19 cellular contexts compared by ENCODE assay signal in genomic region chr12:49543914-49544815, GRCh38. TPM values are rescaled to one million over a fixed set of nuclear protein-coding genes. Genes with fewer than 3 reads are reported as not detected.
DNase-seq lines count a peak whose midpoint lies in the region; ATAC-seq and TF ChIP-seq lines count a peak whose summit lies in the region.
"Had no signal": no experiment of that assay in that cellular context is flagged by ENCODE, and none has a peak within 500 bp of the region (broad histone marks: within the 10 kb centered on the region; RNA-seq: fewer than 3 reads in every experiment).

No MANE protein-coding gene starts in this region.

- H3K36me3 Mint-ChIP-seq in nephron progenitor cell (ENCODE audit: low read depth), result no peaks in the 10 kb centered on the region
- H3K36me3 Mint-ChIP-seq in activated CD8-positive, alpha-beta T cell treated with anti-CD3 and anti-CD28 coated beads, Interleukin-2, amount 10 ng/mL, durations not matched to agents 7 days and 5 days (ENCODE audit: low read depth), result no peaks in the 10 kb centered on the region
- H3K36me3 Mint-ChIP-seq: naive B cell had no signal

- H3K27me3 ChIP-seq in breast epithelium, result peaks cover 2 to 13% of the 10 kb centered on the region in 2 donors

- no peaks in the 10 kb centered on the region for H3K9me3 ChIP-seq in HEK293 (ENCODE audit: control insufficient read depth, insufficient read depth, low read depth, low read length)
- H3K9me3 ChIP-seq in breast epithelium, result no peaks in the 10 kb centered on the region
- H3K9me3 ChIP-seq: psoas muscle had no signal

- peak; percentile 23 for DNase-seq in GM10266 (ENCODE audit: extremely low spot score)
- DNase-seq in head of caudate nucleus, result peak in 26 of 42 donors; percentile 18 to 80 (median 48)
- peak; percentile 48 for DNase-seq in nephron progenitor cell
- no peak for DNase-seq in activated CD8-positive, alpha-beta T cell treated with anti-CD3 and anti-CD28 coated beads, Interleukin-2, amount 10 ng/mL, durations not matched to agents 7 days and 5 days
- DNase-seq in kidney glomerular epithelial cell (lab: John Stamatoyannopoulos, UW), result no peak
- DNase-seq in breast epithelium (ENCODE audit: low spot score in 2 of 2), result no peak
- DNase-seq: activated CD4-positive, alpha-beta T cell treated with anti-CD3 and anti-CD28 coated beads for 4 hours; activated gamma-delta T cell treated with Interleukin-2 at 50 U/mL for 16 hours; hippocampal formation; naive B cell; NCI-H1436 treated with DMSO at 0.1 percent for 48 hours; psoas muscle; stimulated activated CD8-positive, alpha-beta memory T cell treated with anti-CD3 and anti-CD28 coated beads, Interleukin-4, amount 100 ng/mL, for 48 hours had no signal

- H3K36me3 ChIP-seq in HEK293 (ENCODE audit: control insufficient read depth in 2 of 2, insufficient read depth in 1 of 2, low read length in 2 of 2) (no peaks in the 10 kb centered on the region), breast epithelium (no peaks in the 10 kb centered on the region)

- H3K4me3 ChIP-seq in HEK293 (ENCODE audit: low read depth, low read length), result no peak overlapping the region
- no peak overlapping the region for H3K4me3 ChIP-seq in breast epithelium
- H3K4me3 ChIP-seq: psoas muscle, SK-N-MC, smooth muscle cell had no signal

- H3K27ac ChIP-seq in HEK293 (ENCODE audit: extremely low read depth, low read depth, low read length), result no peak overlapping the region
- no peak overlapping the region for H3K27ac ChIP-seq in breast epithelium
- H3K27ac ChIP-seq: psoas muscle, SK-N-MC had no signal

- no peaks in the 10 kb centered on the region for H3K9me3 Mint-ChIP-seq in nephron progenitor cell
- no peaks in the 10 kb centered on the region for H3K9me3 Mint-ChIP-seq in activated CD8-positive, alpha-beta T cell treated with anti-CD3 and anti-CD28 coated beads, Interleukin-2, amount 10 ng/mL, durations not matched to agents 7 days and 5 days (ENCODE audit: insufficient read depth)
- H3K9me3 Mint-ChIP-seq: naive B cell had no signal

- TF ChIP-seq CTCF in GM10266 (IDR thresholded peaks at IDR 0.05; ENCODE audit: control insufficient read depth, insufficient read depth, low read depth, missing control alignments) (no peak), HEK293 (tag by site-specific recombination; IDR thresholded peaks at IDR 0.05) (no peak), nephron progenitor cell (IDR thresholded peaks at IDR 0.05) (no peak), breast epithelium (IDR thresholded peaks at IDR 0.05) (no peak)

- TF ChIP-seq POLR2A in breast epithelium (IDR thresholded peaks at IDR 0.05), result no peak

- intact Hi-C loops in head of caudate nucleus (cut with DNase I), result no loop called here
- intact Hi-C loops in breast epithelium (cut with DNase I; ENCODE audit: low total_unique reads), result loop anchor here (2.0 kb wide), 1 partner anchor 69 kb away; no protein-coding TSS in a partner anchor

- peaks cover 49% of the 10 kb centered on the region for H3K4me1 Mint-ChIP-seq in nephron progenitor cell
- H3K4me1 Mint-ChIP-seq in activated CD8-positive, alpha-beta T cell treated with anti-CD3 and anti-CD28 coated beads, Interleukin-2, amount 10 ng/mL, durations not matched to agents 7 days and 5 days (ENCODE audit: low read depth), result peaks cover 51% of the 10 kb centered on the region

- no peak for ATAC-seq in activated CD8-positive, alpha-beta T cell treated with anti-CD3 and anti-CD28 coated beads, Interleukin-2, amount 10 ng/mL, durations not matched to agents 7 days and 5 days
- ATAC-seq: Panc1, psoas muscle had no signal

- H3K4me1 ChIP-seq in HEK293 (ENCODE audit: control insufficient read depth, insufficient read depth, low read length), result no peaks in the 10 kb centered on the region
- peaks cover 0 to 9% of the 10 kb centered on the region in 2 donors for H3K4me1 ChIP-seq in breast epithelium

- CTCF ChIA-PET in HEK293 (lab: Yijun Ruan, JAX), result interaction anchor here (0.6 to 1.4 kb wide), 2 partner anchors 36 to 70 kb away, joined by 3 to 4 read pairs; no protein-coding TSS in a partner anchor
- CTCF ChIA-PET in activated CD8-positive, alpha-beta T cell treated with anti-CD3 and anti-CD28 coated beads, Interleukin-2, amount 10 ng/mL, durations not matched to agents 7 days and 5 days (lab: Charles Lee), result interaction anchor here (1.0 to 1.8 kb wide), 3 partner anchors 10 to 187 kb away, joined by 3 to 5 read pairs (median 4); no protein-coding TSS in a partner anchor

- POLR2A ChIA-PET in HEK293 (lab: Yijun Ruan, JAX), result interaction anchor here (0.6 to 1.2 kb wide), 3 partner anchors 197 to 278 kb away, joined by 3 to 4 read pairs (median 4); partner anchors contain the start of gene TMBIM6
- POLR2A ChIA-PET in activated CD8-positive, alpha-beta T cell treated with anti-CD3 and anti-CD28 coated beads, Interleukin-2, amount 10 ng/mL, durations not matched to agents 7 days and 5 days (lab: Charles Lee), result no interaction called here

- peaks cover 100% of the 10 kb centered on the region for H3K27me3 Mint-ChIP-seq in nephron progenitor cell (ENCODE audit: low read depth, poor library complexity)
- peaks cover 28% of the 10 kb centered on the region for H3K27me3 Mint-ChIP-seq in activated CD8-positive, alpha-beta T cell treated with anti-CD3 and anti-CD28 coated beads, Interleukin-2, amount 10 ng/mL, durations not matched to agents 7 days and 5 days (ENCODE audit: low read depth)

- H3K27ac Mint-ChIP-seq in nephron progenitor cell, result no peak overlapping the region
- H3K27ac Mint-ChIP-seq in activated CD8-positive, alpha-beta T cell treated with anti-CD3 and anti-CD28 coated beads, Interleukin-2, amount 10 ng/mL, durations not matched to agents 7 days and 5 days, result no peak overlapping the region

- H3K4me3 Mint-ChIP-seq in nephron progenitor cell, result peak overlapping the region; percentile 25
- no peak overlapping the region for H3K4me3 Mint-ChIP-seq in activated CD8-positive, alpha-beta T cell treated with anti-CD3 and anti-CD28 coated beads, Interleukin-2, amount 10 ng/mL, durations not matched to agents 7 days and 5 days

TF ChIP-seq in HEK293, 187 proteins besides CTCF, POLR2A, EP300 and RAD21:
- TF ChIP-seq ZIC2 (tag by site-specific recombination; IDR thresholded peaks at IDR 0.05) (peak; percentile 57), ZNF664 (tag by site-specific recombination; IDR thresholded peaks at IDR 0.05) (no peak)

RNA-seq across cellular contexts. Expression of gene KCNH3, which starts 5.3 kb away (rescaled TPM):
- 1 to 10 TPM; 5.1 to 5.3 TPM for total RNA-seq in activated CD8-positive, alpha-beta T cell treated with anti-CD3 and anti-CD28 coated beads, Interleukin-2, amount 10 ng/mL, durations not matched to agents 7 days and 5 days
- total RNA-seq in breast epithelium, result 1 to 10 TPM in 1 of 3 donors, under 1 TPM in 1, not detected in 1; 0.66 to 1.3 TPM
- total RNA-seq: lung microvascular endothelial cell, MCF 10A had no signal

RNA-seq across cellular contexts. Expression of gene MCRS1, which starts 23.8 kb away (rescaled TPM):
- 10 to 100 TPM; 85.9 to 86.1 TPM for total RNA-seq in activated CD8-positive, alpha-beta T cell treated with anti-CD3 and anti-CD28 coated beads, Interleukin-2, amount 10 ng/mL, durations not matched to agents 7 days and 5 days
- 10 to 100 TPM; 37.6 to 52.4 (median 52.1) TPM for total RNA-seq in breast epithelium

Comparison
In these comparisons a context has a peak if more than half of its experiments do, and no peak if none do; other contexts are left out.
1. DNase-seq: peak in GM10266 (single experiment), head of caudate nucleus (26 of 42) and nephron progenitor cell (single experiment); none in activated CD8-positive, alpha-beta T cell treated with anti-CD3 and anti-CD28 coated beads, Interleukin-2, amount 10 ng/mL, durations not matched to agents 7 days and 5 days (single experiment), kidney glomerular epithelial cell (single experiment) and breast epithelium (0 of 2).